ENCODE assay signal across 21 cellular contexts in genomic region chr2:200899482-200899881, GRCh38. TPM values are rescaled to one million over a fixed set of nuclear protein-coding genes. Genes with fewer than 3 reads are reported as not detected.
DNase-seq lines count a peak whose midpoint lies in the region; ATAC-seq and TF ChIP-seq lines count a peak whose summit lies in the region.
"Had no signal": no experiment of that assay in that cellular context is flagged by ENCODE, and none has a peak within 500 bp of the region (broad histone marks: within the 10 kb centered on the region; RNA-seq: fewer than 3 reads in every experiment).

No MANE protein-coding gene starts in this region.

- H3K36me3 Mint-ChIP-seq in activated CD8-positive, alpha-beta T cell treated with anti-CD3 and anti-CD28 coated beads for 36 hours (ENCODE audit: low read depth) = peaks cover 40% of the 10 kb centered on the region
- peaks cover 55% of the 10 kb centered on the region for H3K36me3 Mint-ChIP-seq in activated CD8-positive, alpha-beta T cell treated with anti-CD3 and anti-CD28 coated beads, Interleukin-2, amount 10 ng/mL, durations not matched to agents 7 days and 5 days (ENCODE audit: low read depth)
- peaks cover 0 to 6% of the 10 kb centered on the region in 2 donors for H3K36me3 Mint-ChIP-seq in activated naive CD4-positive, alpha-beta T cell treated with anti-CD3 and anti-CD28 coated beads, Interleukin-2, amount 50 U/mL, for 72 hours
- H3K36me3 Mint-ChIP-seq in stimulated activated effector memory CD8-positive, alpha-beta T cell treated with anti-CD3 and anti-CD28 coated beads, Interleukin-12 subunit alpha, Interleukin-12 subunit beta, amount 100 ng/mL, for 72 hours = peaks cover 87% of the 10 kb centered on the region
- H3K36me3 Mint-ChIP-seq: IgD-negative memory B cell had no signal

- H3K4me2 ChIP-seq in Karpas-422 (ENCODE audit: low read depth, low read length, poor library complexity, severe bottlenecking) = no peak overlapping the region
- H3K4me2 ChIP-seq: BLaER1 had no signal

- no peak overlapping the region for H3K9ac ChIP-seq in Karpas-422 (ENCODE audit: low read length)
- H3K9ac ChIP-seq: BLaER1 had no signal

- H3K27me3 Mint-ChIP-seq in activated CD8-positive, alpha-beta T cell treated with anti-CD3 and anti-CD28 coated beads for 36 hours = no peaks in the 10 kb centered on the region
- no peaks in the 10 kb centered on the region for H3K27me3 Mint-ChIP-seq in activated CD8-positive, alpha-beta T cell treated with anti-CD3 and anti-CD28 coated beads, Interleukin-2, amount 10 ng/mL, durations not matched to agents 7 days and 5 days (ENCODE audit: low read depth)
- H3K27me3 Mint-ChIP-seq: CD4-positive, CD25-positive, alpha-beta regulatory T cell; IgD-negative memory B cell had no signal

- no peaks in the 10 kb centered on the region for H3K27me3 ChIP-seq in Karpas-422 (ENCODE audit: low read length)
- H3K27me3 ChIP-seq: BLaER1 had no signal

- H3K4me1 ChIP-seq in Karpas-422 (ENCODE audit: low read length) = peaks cover 10% of the 10 kb centered on the region
- H3K4me1 ChIP-seq: BLaER1 had no signal

- CTCF ChIA-PET in activated CD8-positive, alpha-beta T cell treated with anti-CD3 and anti-CD28 coated beads for 36 hours (lab: Charles Lee) = interaction anchor here (1.0 to 1.3 kb wide), 3 partner anchors 169 to 258 kb away, joined by 3 to 4 read pairs (median 4); no protein-coding TSS in a partner anchor
- CTCF ChIA-PET in activated CD8-positive, alpha-beta T cell treated with anti-CD3 and anti-CD28 coated beads, Interleukin-2, amount 10 ng/mL, durations not matched to agents 7 days and 5 days (lab: Charles Lee) = interaction anchor here (0.7 to 1.1 kb wide), 2 partner anchors 170 to 259 kb away, joined by 3 read pairs; no protein-coding TSS in a partner anchor

- no peak for TF ChIP-seq CTCF in activated CD8-positive, alpha-beta T cell treated with anti-CD3 and anti-CD28 coated beads for 36 hours (IDR thresholded peaks at IDR 0.05)

- intact Hi-C loops in activated CD8-positive, alpha-beta T cell treated with anti-CD3 and anti-CD28 coated beads for 36 hours (cut with micrococcal nuclease) = no loop called here

- peaks cover 68% of the 10 kb centered on the region; the same call in 1 of the 2 replicates for H3K36me3 ChIP-seq in Karpas-422 (ENCODE audit: insufficient read depth, low read length)

- H2AFZ ChIP-seq in Karpas-422 (ENCODE audit: low read length) = no peak overlapping the region

- POLR2A ChIA-PET in activated CD8-positive, alpha-beta T cell treated with anti-CD3 and anti-CD28 coated beads for 36 hours (lab: Charles Lee) = interaction anchor here (0.6 kb wide), 1 partner anchor 10 kb away, joined by 3 read pairs; the partner anchor contains the start of genes NIF3L1 and PPIL3
- POLR2A ChIA-PET in activated CD8-positive, alpha-beta T cell treated with anti-CD3 and anti-CD28 coated beads, Interleukin-2, amount 10 ng/mL, durations not matched to agents 7 days and 5 days (lab: Charles Lee) = interaction anchor here (2.3 kb wide), 1 partner anchor 10 kb away, joined by 9 read pairs; the partner anchor contains the start of genes NIF3L1 and PPIL3

- no peak overlapping the region for H3K4me3 Mint-ChIP-seq in activated CD8-positive, alpha-beta T cell treated with anti-CD3 and anti-CD28 coated beads for 36 hours
- no peak overlapping the region for H3K4me3 Mint-ChIP-seq in activated CD8-positive, alpha-beta T cell treated with anti-CD3 and anti-CD28 coated beads, Interleukin-2, amount 10 ng/mL, durations not matched to agents 7 days and 5 days
- no peak overlapping the region for H3K4me3 Mint-ChIP-seq in stimulated activated effector memory CD8-positive, alpha-beta T cell treated with anti-CD3 and anti-CD28 coated beads, Interleukin-12 subunit alpha, Interleukin-12 subunit beta, amount 100 ng/mL, for 72 hours
- H3K4me3 Mint-ChIP-seq: CD4-positive, CD25-positive, alpha-beta regulatory T cell; IgD-negative memory B cell had no signal

- H3K9me3 ChIP-seq in Karpas-422 (ENCODE audit: low read length) = no peaks in the 10 kb centered on the region
- H3K9me3 ChIP-seq: BLaER1 had no signal

- ATAC-seq in activated CD8-positive, alpha-beta T cell treated with anti-CD3 and anti-CD28 coated beads for 36 hours = no peak
- no peak for ATAC-seq in activated CD8-positive, alpha-beta T cell treated with anti-CD3 and anti-CD28 coated beads, Interleukin-2, amount 10 ng/mL, durations not matched to agents 7 days and 5 days
- ATAC-seq in activated naive CD4-positive, alpha-beta T cell treated with anti-CD3 and anti-CD28 coated beads, Interleukin-2, amount 50 U/mL, for 72 hours = no peak
- ATAC-seq in stimulated activated effector memory CD8-positive, alpha-beta T cell treated with anti-CD3 and anti-CD28 coated beads, Interleukin-12 subunit alpha, Interleukin-12 subunit beta, amount 100 ng/mL, for 72 hours = no peak

- peak overlapping the region; percentile 24; the same call in 1 of the 2 replicates for H3K27ac ChIP-seq in Karpas-422 (ENCODE audit: low read length)
- no peak overlapping the region for H3K27ac ChIP-seq in substantia nigra (ENCODE audit: low read depth, low read length, poor library complexity, severe bottlenecking)
- H3K27ac ChIP-seq: BLaER1 had no signal

- no peaks in the 10 kb centered on the region for H4K20me1 ChIP-seq in Karpas-422 (ENCODE audit: insufficient read depth, low read depth, low read length)
- H4K20me1 ChIP-seq: BLaER1 had no signal

- peaks cover 11% of the 10 kb centered on the region; the same call in 1 of the 2 replicates for H3K79me2 ChIP-seq in Karpas-422 (ENCODE audit: low read length)

- DNase-seq in activated CD8-positive, alpha-beta T cell treated with anti-CD3 and anti-CD28 coated beads for 36 hours = no peak
- no peak for DNase-seq in activated CD8-positive, alpha-beta T cell treated with anti-CD3 and anti-CD28 coated beads, Interleukin-2, amount 10 ng/mL, durations not matched to agents 7 days and 5 days
- no peak for DNase-seq in activated naive CD4-positive, alpha-beta T cell treated with anti-CD3 and anti-CD28 coated beads, Interleukin-2, amount 50 U/mL, for 72 hours (ENCODE audit: low spot score in 2 of 2)
- no peak for DNase-seq in activated naive CD4-positive, alpha-beta T cell treated with anti-CD3 and anti-CD28 coated beads, Interleukin-2, amount 50 U/mL, for 16 hours
- no peak for DNase-seq in Karpas-422
- DNase-seq in stimulated activated effector memory CD8-positive, alpha-beta T cell treated with anti-CD3 and anti-CD28 coated beads, Interleukin-12 subunit alpha, Interleukin-12 subunit beta, amount 100 ng/mL, for 72 hours (ENCODE audit: low spot score in 2 of 2) = no peak
- no peak for DNase-seq in substantia nigra (lab: John Stamatoyannopoulos, UW)
- DNase-seq: 8988T; CD4-positive, CD25-positive, alpha-beta regulatory T cell; HCEC 1CT; NCI-H1092; NCI-H1417 treated with DMSO at 0.1 percent for 48 hours; NCI-H1694 treated with DMSO at 0.1 percent for 48 hours; NCI-H2081; NCI-H226; NCI-H510A; NCI-H69; Right ventricle myocardium superior; RPMI8226 had no signal

- no peaks in the 10 kb centered on the region for H3K9me3 Mint-ChIP-seq in activated CD8-positive, alpha-beta T cell treated with anti-CD3 and anti-CD28 coated beads for 36 hours
- H3K9me3 Mint-ChIP-seq in activated CD8-positive, alpha-beta T cell treated with anti-CD3 and anti-CD28 coated beads, Interleukin-2, amount 10 ng/mL, durations not matched to agents 7 days and 5 days (ENCODE audit: insufficient read depth) = no peaks in the 10 kb centered on the region
- H3K9me3 Mint-ChIP-seq in activated naive CD4-positive, alpha-beta T cell treated with anti-CD3 and anti-CD28 coated beads, Interleukin-2, amount 50 U/mL, for 72 hours = no peaks in the 10 kb centered on the region
- no peaks in the 10 kb centered on the region for H3K9me3 Mint-ChIP-seq in stimulated activated effector memory CD8-positive, alpha-beta T cell treated with anti-CD3 and anti-CD28 coated beads, Interleukin-12 subunit alpha, Interleukin-12 subunit beta, amount 100 ng/mL, for 72 hours
- H3K9me3 Mint-ChIP-seq: IgD-negative memory B cell had no signal

- H3K9me2 ChIP-seq in Karpas-422 (replicated peaks; ENCODE audit: insufficient read depth, low read length) = no peaks in the 10 kb centered on the region

- H3K4me3 ChIP-seq in Karpas-422 (ENCODE audit: low read length) = no peak overlapping the region
- H3K4me3 ChIP-seq: BLaER1 had no signal

- H3K27ac Mint-ChIP-seq in activated CD8-positive, alpha-beta T cell treated with anti-CD3 and anti-CD28 coated beads for 36 hours = peak overlapping the region; percentile 53
- no peak overlapping the region for H3K27ac Mint-ChIP-seq in activated CD8-positive, alpha-beta T cell treated with anti-CD3 and anti-CD28 coated beads, Interleukin-2, amount 10 ng/mL, durations not matched to agents 7 days and 5 days
- peak overlapping the region; percentile 7 to 50 for H3K27ac Mint-ChIP-seq in activated naive CD4-positive, alpha-beta T cell treated with anti-CD3 and anti-CD28 coated beads, Interleukin-2, amount 50 U/mL, for 72 hours
- peak overlapping the region; percentile 52 for H3K27ac Mint-ChIP-seq in stimulated activated effector memory CD8-positive, alpha-beta T cell treated with anti-CD3 and anti-CD28 coated beads, Interleukin-12 subunit alpha, Interleukin-12 subunit beta, amount 100 ng/mL, for 72 hours
- H3K27ac Mint-ChIP-seq: IgD-negative memory B cell had no signal

- peaks cover 19% of the 10 kb centered on the region for H3K4me1 Mint-ChIP-seq in activated CD8-positive, alpha-beta T cell treated with anti-CD3 and anti-CD28 coated beads for 36 hours (ENCODE audit: low read depth)
- H3K4me1 Mint-ChIP-seq in activated CD8-positive, alpha-beta T cell treated with anti-CD3 and anti-CD28 coated beads, Interleukin-2, amount 10 ng/mL, durations not matched to agents 7 days and 5 days (ENCODE audit: low read depth) = peaks cover 24% of the 10 kb centered on the region
- H3K4me1 Mint-ChIP-seq in stimulated activated effector memory CD8-positive, alpha-beta T cell treated with anti-CD3 and anti-CD28 coated beads, Interleukin-12 subunit alpha, Interleukin-12 subunit beta, amount 100 ng/mL, for 72 hours = peaks cover 22% of the 10 kb centered on the region

RNA-seq across cellular contexts. Expression of gene NIF3L1, which starts 10.3 kb away (rescaled TPM):
- 10 to 100 TPM; 30.8 to 35.3 TPM for total RNA-seq in activated CD8-positive, alpha-beta T cell treated with anti-CD3 and anti-CD28 coated beads for 36 hours
- total RNA-seq in activated CD8-positive, alpha-beta T cell treated with anti-CD3 and anti-CD28 coated beads, Interleukin-2, amount 10 ng/mL, durations not matched to agents 7 days and 5 days = 10 to 100 TPM; 37.0 to 39.0 TPM
- total RNA-seq in activated naive CD4-positive, alpha-beta T cell treated with anti-CD3 and anti-CD28 coated beads, Interleukin-2, amount 50 U/mL, for 72 hours = 10 to 100 TPM; 17.2 to 36.7 TPM
- total RNA-seq in Karpas-422 (2014; rRNA removed; shearing (Covaris generic); ENCODE audit: low replicate concordance) = 28.6 and 71.4 TPM in 2 replicates

RNA-seq across cellular contexts. Expression of gene PPIL3, which starts 10.6 kb away (rescaled TPM):
- 10 to 100 TPM; 97.9 to 99.4 TPM for total RNA-seq in activated CD8-positive, alpha-beta T cell treated with anti-CD3 and anti-CD28 coated beads for 36 hours
- total RNA-seq in activated CD8-positive, alpha-beta T cell treated with anti-CD3 and anti-CD28 coated beads, Interleukin-2, amount 10 ng/mL, durations not matched to agents 7 days and 5 days = 10 to 100 TPM; 81.6 to 82.9 TPM
- total RNA-seq in activated naive CD4-positive, alpha-beta T cell treated with anti-CD3 and anti-CD28 coated beads, Interleukin-2, amount 50 U/mL, for 72 hours = 10 to 100 TPM; 62.8 to 86.4 TPM
- total RNA-seq in Karpas-422 (2014; rRNA removed; shearing (Covaris generic); ENCODE audit: low replicate concordance) = 38.2 and 96.6 TPM in 2 replicates

RNA-seq across cellular contexts. Expression of gene CLK1, which starts 35.0 kb away (rescaled TPM):
- 100 to 1,000 TPM; 121 to 122 TPM for total RNA-seq in activated CD8-positive, alpha-beta T cell treated with anti-CD3 and anti-CD28 coated beads for 36 hours
- total RNA-seq in activated CD8-positive, alpha-beta T cell treated with anti-CD3 and anti-CD28 coated beads, Interleukin-2, amount 10 ng/mL, durations not matched to agents 7 days and 5 days = 100 to 1,000 TPM; 122 to 126 TPM
- total RNA-seq in activated naive CD4-positive, alpha-beta T cell treated with anti-CD3 and anti-CD28 coated beads, Interleukin-2, amount 50 U/mL, for 72 hours = 100 to 1,000 TPM; 138 to 261 TPM
- 54.7 and 119 TPM in 2 replicates for total RNA-seq in Karpas-422 (2014; rRNA removed; shearing (Covaris generic); ENCODE audit: low replicate concordance)
